In the genomic region with DNA sequence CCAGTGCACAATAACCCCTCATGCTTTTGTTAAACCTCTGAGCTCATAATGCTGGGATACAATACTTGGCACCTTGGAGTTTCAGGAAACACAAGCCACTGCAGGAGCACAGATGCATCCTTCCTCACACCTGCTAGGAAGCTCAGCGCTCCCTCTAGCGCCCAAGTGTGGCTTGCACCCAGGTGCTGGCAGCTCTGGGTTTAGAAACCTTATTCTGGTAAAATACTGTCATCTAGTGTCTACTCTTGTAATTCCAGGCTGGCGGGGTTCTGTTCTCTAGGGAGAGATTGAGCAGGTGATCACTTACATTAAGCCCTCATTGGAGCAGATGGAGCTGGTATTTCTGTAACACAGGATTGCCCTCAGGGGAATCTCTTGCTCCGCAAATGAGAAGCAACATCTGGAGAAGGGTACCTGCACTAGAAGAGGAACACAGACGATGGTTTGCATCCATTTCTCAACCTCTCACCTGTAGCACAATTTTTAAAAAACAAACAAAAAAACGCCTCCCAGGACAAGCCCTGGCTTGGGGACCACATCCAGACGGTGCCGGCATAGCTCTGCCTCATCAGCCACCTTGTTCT, we compare ENCODE assay signal across 8 cellular contexts. TPM values are rescaled to one million over a fixed set of nuclear protein-coding genes. Genes with fewer than 3 reads are reported as not detected.
DNase-seq lines count a peak whose midpoint lies in the region; ATAC-seq, FAIRE-seq and TF ChIP-seq lines count a peak whose summit lies in the region.
"Had no signal": no experiment of that assay in that cellular context is flagged by ENCODE, and none has a peak within 500 bp of the region (broad histone marks: within the 10 kb centered on the region; RNA-seq: fewer than 3 reads in every experiment).

No MANE protein-coding gene starts in this region.

- no peak overlapping the region for H2BK120ac ChIP-seq in mesendoderm (ENCODE audit: low read depth, low read length)

- ATAC-seq in activated CD8-positive, alpha-beta T cell treated with anti-CD3 and anti-CD28 coated beads for 36 hours: peak; percentile 95

- peaks cover 12% of the 10 kb centered on the region for H3K4me1 Mint-ChIP-seq in activated CD8-positive, alpha-beta T cell treated with anti-CD3 and anti-CD28 coated beads for 36 hours (ENCODE audit: low read depth)

- no peak overlapping the region for H3K9ac ChIP-seq in mesendoderm (ENCODE audit: low read length)

- H4K5ac ChIP-seq in mesendoderm (ENCODE audit: low read length): no peak overlapping the region

- no CpG with 5 or more reads among the region's 8 CpGs for WGBS in mesendoderm (ENCODE audit: extremely low coverage, insufficient coverage, low lambda C conversion rate)

- H3K36me3 ChIP-seq in mesendoderm (ENCODE audit: control insufficient read depth, insufficient read depth, low read length): no peaks in the 10 kb centered on the region

- H3K36me3 Mint-ChIP-seq in activated CD8-positive, alpha-beta T cell treated with anti-CD3 and anti-CD28 coated beads for 36 hours (ENCODE audit: low read depth): no peaks in the 10 kb centered on the region

- H3K27me3 ChIP-seq in HL-60 (ENCODE audit: insufficient read depth, poor library complexity, severe bottlenecking) (no peaks in the 10 kb centered on the region), mesendoderm (ENCODE audit: insufficient read depth, low read length, poor library complexity) (no peaks in the 10 kb centered on the region)

- no peaks in the 10 kb centered on the region for H3K4me1 ChIP-seq in mesendoderm (ENCODE audit: control insufficient read depth, low read depth, low read length)

- H3K18ac ChIP-seq in mesendoderm (ENCODE audit: low read length): no peak overlapping the region

- no peak overlapping the region for H3K4me2 ChIP-seq in mesendoderm (ENCODE audit: low read length)

- H3K4ac ChIP-seq in mesendoderm (ENCODE audit: low read depth, low read length): no peak overlapping the region

- DNase-seq in HL-60 (ENCODE audit: low read depth in 1 of 2, low spot score in 1 of 2) (peak; percentile 68 to 92), NCI-H748 (lab: John Stamatoyannopoulos, UW; ENCODE audit: unreplicated experiment) (peak; percentile 91), mesendoderm (peak; percentile 95)
- DNase-seq in activated CD8-positive, alpha-beta T cell treated with anti-CD3 and anti-CD28 coated beads for 36 hours: peak; percentile 90
- DNase-seq in stimulated activated CD8-positive, alpha-beta memory T cell treated with anti-CD3 and anti-CD28 coated beads, Interleukin-2, amount 100 ng/mL, for 48 hours (ENCODE audit: low read depth in 2 of 2): peak; percentile 69 to 74

- POLR2A ChIA-PET in activated CD8-positive, alpha-beta T cell treated with anti-CD3 and anti-CD28 coated beads for 36 hours (lab: Charles Lee): interaction anchor here (3.0 kb wide), 1 partner anchor 160 kb away, joined by 14 read pairs; no protein-coding TSS in a partner anchor

- H3K27me3 Mint-ChIP-seq in activated CD8-positive, alpha-beta T cell treated with anti-CD3 and anti-CD28 coated beads for 36 hours: peaks cover 6% of the 10 kb centered on the region

- H3K4me3 Mint-ChIP-seq in activated CD8-positive, alpha-beta T cell treated with anti-CD3 and anti-CD28 coated beads for 36 hours: no peak overlapping the region

- H3K56ac ChIP-seq in mesendoderm (ENCODE audit: low read length): no peak overlapping the region

- no peak overlapping the region for H3K27ac Mint-ChIP-seq in activated CD8-positive, alpha-beta T cell treated with anti-CD3 and anti-CD28 coated beads for 36 hours

- H3K79me1 ChIP-seq in mesendoderm (ENCODE audit: low read length): no peaks in the 10 kb centered on the region

- H2BK5ac ChIP-seq in mesendoderm (ENCODE audit: low read length): no peak overlapping the region

- CTCF ChIA-PET in activated CD8-positive, alpha-beta T cell treated with anti-CD3 and anti-CD28 coated beads for 36 hours (lab: Charles Lee): interaction anchor here (0.6 to 12.2 kb wide), 71 partner anchors 8 to 1291 kb away, joined by 3 to 319 read pairs (median 5); partner anchors contain the start of genes CCL11, CCL7 and CCL8

- intact Hi-C loops in activated CD8-positive, alpha-beta T cell treated with anti-CD3 and anti-CD28 coated beads for 36 hours (cut with micrococcal nuclease): loop anchor here (2.0 kb wide), 1 partner anchor 161 kb away; no protein-coding TSS in a partner anchor

- H2BK15ac ChIP-seq in mesendoderm (replicated peaks; ENCODE audit: low read depth): no peak overlapping the region

- H3K27ac ChIP-seq in HL-60 (replicated peaks) (no peak overlapping the region), mesendoderm (ENCODE audit: low read depth, low read length) (no peak overlapping the region)

- H2AK5ac ChIP-seq in mesendoderm (ENCODE audit: low read length): no peak overlapping the region

- no peak overlapping the region for H3K4me3 ChIP-seq in HL-60 (replicated peaks; ENCODE audit: insufficient read depth, low read length)
- H3K4me3 ChIP-seq in mesendoderm (ENCODE audit: low read length): no peak overlapping the region

- no peak overlapping the region for H3K23ac ChIP-seq in mesendoderm (ENCODE audit: low read length)

- H3K9me3 Mint-ChIP-seq in activated CD8-positive, alpha-beta T cell treated with anti-CD3 and anti-CD28 coated beads for 36 hours: no peaks in the 10 kb centered on the region

- peak; percentile 97 for TF ChIP-seq CTCF in GM12874 (IDR thresholded peaks at IDR 0.05; ENCODE audit: insufficient read depth, low read depth, low read length)
- peak; percentile 100 for TF ChIP-seq CTCF in HL-60 (IDR thresholded peaks at IDR 0.05; ENCODE audit: insufficient read depth, low read length)
- peak; percentile 94 for TF ChIP-seq CTCF in activated CD8-positive, alpha-beta T cell treated with anti-CD3 and anti-CD28 coated beads for 36 hours (IDR thresholded peaks at IDR 0.05)

- peak; percentile 80 for FAIRE-seq in endometrium (lab: Jason Lieb, UNC)

- H3K79me2 ChIP-seq in mesendoderm (ENCODE audit: control insufficient read depth, insufficient read depth, low read length): no peaks in the 10 kb centered on the region

- H4K8ac ChIP-seq in mesendoderm (ENCODE audit: low read depth, low read length): no peak overlapping the region

RNA-seq across cellular contexts. Expression of gene CCL1, which starts 1.5 kb away (rescaled TPM):
- not detected for total RNA-seq in activated CD8-positive, alpha-beta T cell treated with anti-CD3 and anti-CD28 coated beads for 36 hours
- not detected for polyA plus RNA-seq in mesendoderm (2013, experiment 1 of 2)
- not detected for polyA plus RNA-seq in mesendoderm (2013, experiment 2 of 2)
- total RNA-seq: skeletal muscle tissue had no signal

RNA-seq across cellular contexts. Expression of gene CCL13, which starts 5.3 kb away (rescaled TPM):
- not detected for total RNA-seq in activated CD8-positive, alpha-beta T cell treated with anti-CD3 and anti-CD28 coated beads for 36 hours
- polyA plus RNA-seq in mesendoderm (2013, experiment 1 of 2): not detected
- polyA plus RNA-seq in mesendoderm (2013, experiment 2 of 2): not detected

RNA-seq across cellular contexts. Expression of gene CCL8, which starts 42.3 kb away (rescaled TPM):
- total RNA-seq in activated CD8-positive, alpha-beta T cell treated with anti-CD3 and anti-CD28 coated beads for 36 hours: not detected
- polyA plus RNA-seq in mesendoderm (2013, experiment 1 of 2): not detected
- not detected for polyA plus RNA-seq in mesendoderm (2013, experiment 2 of 2)
